In genomic region chr15:41545218-41545617, GRCh38 we compare ENCODE assay signal across 17 cellular contexts. TPM values are rescaled to one million over a fixed set of nuclear protein-coding genes. Genes with fewer than 3 reads are reported as not detected.
DNase-seq lines count a peak whose midpoint lies in the region; ATAC-seq and TF ChIP-seq lines count a peak whose summit lies in the region.
"Had no signal": no experiment of that assay in that cellular context is flagged by ENCODE, and none has a peak within 500 bp of the region (broad histone marks: within the 10 kb centered on the region; RNA-seq: fewer than 3 reads in every experiment).

No MANE protein-coding gene starts in this region.

- H3K36me3 ChIP-seq in MM.1S (replicated peaks; ENCODE audit: insufficient read depth, low read length), result no peaks in the 10 kb centered on the region

- no peak overlapping the region for H3K9ac ChIP-seq in MM.1S (ENCODE audit: low read length)

- intact Hi-C loops in activated T-helper 1 cell treated with anti-CD3 and anti-CD28 coated beads, Interleukin-12 subunit alpha, Interleukin-12 subunit beta, Interleukin-2, Interleukin-4 antibody, amounts not matched to agents 30 ng/mL and 10 ng/mL and 1 ng/mL, durations not matched to agents 14 hours and 24 hours and 36 hours (cut with micrococcal nuclease), result no loop called here

- H3K9me2 ChIP-seq in MM.1S (replicated peaks; ENCODE audit: insufficient read depth, low read length), result no peaks in the 10 kb centered on the region

- no peak for TF ChIP-seq CTCF in type B pancreatic cell (conservative IDR thresholded peaks at IDR 0.05)
- TF ChIP-seq CTCF in MM.1S (IDR thresholded peaks at IDR 0.05; ENCODE audit: low read length), result no peak

- H3K4me1 ChIP-seq in MM.1S (ENCODE audit: low read length), result no peaks in the 10 kb centered on the region

- peaks cover 14% of the 10 kb centered on the region for H3K4me1 Mint-ChIP-seq in stimulated activated naive CD8-positive, alpha-beta T cell treated with anti-CD3 and anti-CD28 coated beads, Interleukin-15, Interleukin-2, amounts not matched to agents 100 ng/mL and 50 ng/mL, for 24 hours (ENCODE audit: low read depth)
- peaks cover 17% of the 10 kb centered on the region for H3K4me1 Mint-ChIP-seq in activated T-helper 1 cell treated with anti-CD3 and anti-CD28 coated beads, Interleukin-12 subunit alpha, Interleukin-12 subunit beta, Interleukin-2, Interleukin-4 antibody, amounts not matched to agents 30 ng/mL and 10 ng/mL and 1 ng/mL, durations not matched to agents 14 hours and 24 hours and 36 hours (ENCODE audit: low read depth)
- H3K4me1 Mint-ChIP-seq in memory B cell (peaks cover 13% of the 10 kb centered on the region), type B pancreatic cell (ENCODE audit: unreplicated experiment) (peaks cover 10% of the 10 kb centered on the region)

- no peaks in the 10 kb centered on the region for H3K9me3 ChIP-seq in MM.1S (replicated peaks; ENCODE audit: insufficient read depth, low read length)

- H3K4me2 ChIP-seq in MM.1S (ENCODE audit: low read depth, low read length), result no peak overlapping the region

- H3K27ac Mint-ChIP-seq in stimulated activated naive CD8-positive, alpha-beta T cell treated with anti-CD3 and anti-CD28 coated beads, Interleukin-15, Interleukin-2, amounts not matched to agents 100 ng/mL and 50 ng/mL, for 24 hours, result no peak overlapping the region
- H3K27ac Mint-ChIP-seq in activated T-helper 1 cell treated with anti-CD3 and anti-CD28 coated beads, Interleukin-12 subunit alpha, Interleukin-12 subunit beta, Interleukin-2, Interleukin-4 antibody, amounts not matched to agents 30 ng/mL and 10 ng/mL and 1 ng/mL, durations not matched to agents 14 hours and 24 hours and 36 hours, result peak overlapping the region; percentile 67
- H3K27ac Mint-ChIP-seq in memory B cell (peak overlapping the region; percentile 79), type B pancreatic cell (peak overlapping the region; percentile 80)

- peak overlapping the region; percentile 96 for H3K4me3 Mint-ChIP-seq in stimulated activated naive CD8-positive, alpha-beta T cell treated with anti-CD3 and anti-CD28 coated beads, Interleukin-15, Interleukin-2, amounts not matched to agents 100 ng/mL and 50 ng/mL, for 24 hours
- peak overlapping the region; percentile 97 for H3K4me3 Mint-ChIP-seq in activated T-helper 1 cell treated with anti-CD3 and anti-CD28 coated beads, Interleukin-12 subunit alpha, Interleukin-12 subunit beta, Interleukin-2, Interleukin-4 antibody, amounts not matched to agents 30 ng/mL and 10 ng/mL and 1 ng/mL, durations not matched to agents 14 hours and 24 hours and 36 hours
- H3K4me3 Mint-ChIP-seq in memory B cell (peak overlapping the region; percentile 86), type B pancreatic cell (peak overlapping the region; percentile 99)

- no peak overlapping the region for H3K27ac ChIP-seq in MM.1S (ENCODE audit: low read length)

- H3K4me3 ChIP-seq in MM.1S (ENCODE audit: low read length), result no peak overlapping the region

- no peaks in the 10 kb centered on the region for H3F3A ChIP-seq in MM.1S (ENCODE audit: insufficient read depth, low read length)

- H3K27me3 Mint-ChIP-seq in stimulated activated naive CD8-positive, alpha-beta T cell treated with anti-CD3 and anti-CD28 coated beads, Interleukin-15, Interleukin-2, amounts not matched to agents 100 ng/mL and 50 ng/mL, for 24 hours, result no peaks in the 10 kb centered on the region
- no peaks in the 10 kb centered on the region for H3K27me3 Mint-ChIP-seq in activated T-helper 1 cell treated with anti-CD3 and anti-CD28 coated beads, Interleukin-12 subunit alpha, Interleukin-12 subunit beta, Interleukin-2, Interleukin-4 antibody, amounts not matched to agents 30 ng/mL and 10 ng/mL and 1 ng/mL, durations not matched to agents 14 hours and 24 hours and 36 hours (ENCODE audit: insufficient read depth)
- no peaks in the 10 kb centered on the region for H3K27me3 Mint-ChIP-seq in memory B cell
- H3K27me3 Mint-ChIP-seq in type B pancreatic cell, result no peaks in the 10 kb centered on the region

- DNase-seq in stimulated activated naive CD8-positive, alpha-beta T cell treated with anti-CD3 and anti-CD28 coated beads, Interleukin-15, Interleukin-2, amounts not matched to agents 100 U/mL and 50 U/mL, for 24 hours, result no peak
- DNase-seq in activated T-helper 1 cell treated with anti-CD3 and anti-CD28 coated beads, Interleukin-12 subunit alpha, Interleukin-12 subunit beta, Interleukin-2, Interleukin-4 antibody, amounts not matched to agents 30 ng/mL and 10 ng/mL and 1 ng/mL, durations not matched to agents 14 hours and 24 hours and 36 hours (ENCODE audit: low spot score), result no peak
- DNase-seq in memory B cell (ENCODE audit: low spot score in 2 of 2) (no peak), type B pancreatic cell (ENCODE audit: extremely low spot score, unreplicated experiment) (no peak), MM.1S (no peak), A172 (ENCODE audit: low spot score) (no peak)
- DNase-seq: activated CD4-positive, alpha-beta T cell treated with anti-CD3 and anti-CD28 coated beads, Interleukin-2, amount 50 U/mL, for 4 hours; AML-193; DMS53; erythroblast; H7; KBM-7; NCI-H1105 treated with DMSO at 0.1 percent for 48 hours; NCI-H82; stimulated activated CD4-positive, alpha-beta T cell treated with anti-CD3 and anti-CD28 coated beads, Interleukin-4, amount 100 ng/mL, for 24 hours had no signal

- peaks cover 18% of the 10 kb centered on the region for H3K79me2 ChIP-seq in MM.1S (ENCODE audit: low read length)

- H2AFZ ChIP-seq in MM.1S (ENCODE audit: low read length), result no peak overlapping the region

- no peaks in the 10 kb centered on the region for H3K27me3 ChIP-seq in MM.1S (replicated peaks; ENCODE audit: insufficient read depth, low read length)

- H3K9me3 Mint-ChIP-seq in stimulated activated naive CD8-positive, alpha-beta T cell treated with anti-CD3 and anti-CD28 coated beads, Interleukin-15, Interleukin-2, amounts not matched to agents 100 ng/mL and 50 ng/mL, for 24 hours, result no peaks in the 10 kb centered on the region
- H3K9me3 Mint-ChIP-seq in activated T-helper 1 cell treated with anti-CD3 and anti-CD28 coated beads, Interleukin-12 subunit alpha, Interleukin-12 subunit beta, Interleukin-2, Interleukin-4 antibody, amounts not matched to agents 30 ng/mL and 10 ng/mL and 1 ng/mL, durations not matched to agents 14 hours and 24 hours and 36 hours, result no peaks in the 10 kb centered on the region
- H3K9me3 Mint-ChIP-seq in memory B cell (no peaks in the 10 kb centered on the region), type B pancreatic cell (no peaks in the 10 kb centered on the region)

- no peaks in the 10 kb centered on the region for H3K36me3 Mint-ChIP-seq in stimulated activated naive CD8-positive, alpha-beta T cell treated with anti-CD3 and anti-CD28 coated beads, Interleukin-15, Interleukin-2, amounts not matched to agents 100 ng/mL and 50 ng/mL, for 24 hours (ENCODE audit: low read depth)
- no peaks in the 10 kb centered on the region for H3K36me3 Mint-ChIP-seq in activated T-helper 1 cell treated with anti-CD3 and anti-CD28 coated beads, Interleukin-12 subunit alpha, Interleukin-12 subunit beta, Interleukin-2, Interleukin-4 antibody, amounts not matched to agents 30 ng/mL and 10 ng/mL and 1 ng/mL, durations not matched to agents 14 hours and 24 hours and 36 hours (ENCODE audit: low read depth)
- no peaks in the 10 kb centered on the region for H3K36me3 Mint-ChIP-seq in memory B cell
- H3K36me3 Mint-ChIP-seq in type B pancreatic cell, result no peaks in the 10 kb centered on the region

- no peaks in the 10 kb centered on the region for H4K20me1 ChIP-seq in MM.1S (ENCODE audit: insufficient read depth, low read length)

- no peak for ATAC-seq in stimulated activated naive CD8-positive, alpha-beta T cell treated with anti-CD3 and anti-CD28 coated beads, Interleukin-15, Interleukin-2, amounts not matched to agents 100 U/mL and 50 U/mL, for 24 hours
- ATAC-seq in memory B cell (ENCODE audit: low read depth) (no peak), GM19395 (IDR thresholded peaks at IDR 0.05; ENCODE audit: unreplicated experiment) (no peak)

RNA-seq across cellular contexts. Expression of gene RPAP1, which starts 1.2 kb away (rescaled TPM):
- 52.4 and 58.1 TPM in 2 replicates for total RNA-seq in activated T-helper 1 cell treated with anti-CD3 and anti-CD28 coated beads, Interleukin-12 subunit alpha, Interleukin-12 subunit beta, Interleukin-2, Interleukin-4 antibody, amounts not matched to agents 30 ng/mL and 10 ng/mL and 1 ng/mL, durations not matched to agents 14 hours and 24 hours and 36 hours
- total RNA-seq in type B pancreatic cell (ENCODE audit: low replicate concordance), result 54.4 and 68.3 TPM in 2 replicates
- total RNA-seq in A172 (2014; rRNA removed; shearing (Covaris generic)), result 15.4 and 23.6 TPM in 2 replicates

RNA-seq across cellular contexts. Expression of gene TYRO3, which starts 13.8 kb away (rescaled TPM):
- total RNA-seq in activated T-helper 1 cell treated with anti-CD3 and anti-CD28 coated beads, Interleukin-12 subunit alpha, Interleukin-12 subunit beta, Interleukin-2, Interleukin-4 antibody, amounts not matched to agents 30 ng/mL and 10 ng/mL and 1 ng/mL, durations not matched to agents 14 hours and 24 hours and 36 hours, result 2.6 and 3.0 TPM in 2 replicates
- 43.0 and 44.1 TPM in 2 replicates for total RNA-seq in type B pancreatic cell (ENCODE audit: low replicate concordance)
- 10.7 and 22.2 TPM in 2 replicates for total RNA-seq in A172 (2014; rRNA removed; shearing (Covaris generic))

RNA-seq across cellular contexts. Expression of gene LTK, which starts 31.6 kb away (rescaled TPM):
- total RNA-seq in activated T-helper 1 cell treated with anti-CD3 and anti-CD28 coated beads, Interleukin-12 subunit alpha, Interleukin-12 subunit beta, Interleukin-2, Interleukin-4 antibody, amounts not matched to agents 30 ng/mL and 10 ng/mL and 1 ng/mL, durations not matched to agents 14 hours and 24 hours and 36 hours, result 0.13 TPM in 1 of 2 replicates, not detected in the other
- 0.51 and 0.55 TPM in 2 replicates for total RNA-seq in type B pancreatic cell (ENCODE audit: low replicate concordance)
- 4.3 and 5.2 TPM in 2 replicates for total RNA-seq in A172 (2014; rRNA removed; shearing (Covaris generic))

RNA-seq across cellular contexts. Expression of gene ITPKA, which starts 51.5 kb away (rescaled TPM):
- 2.8 and 3.1 TPM in 2 replicates for total RNA-seq in activated T-helper 1 cell treated with anti-CD3 and anti-CD28 coated beads, Interleukin-12 subunit alpha, Interleukin-12 subunit beta, Interleukin-2, Interleukin-4 antibody, amounts not matched to agents 30 ng/mL and 10 ng/mL and 1 ng/mL, durations not matched to agents 14 hours and 24 hours and 36 hours
- 1.5 and 1.9 TPM in 2 replicates for total RNA-seq in type B pancreatic cell (ENCODE audit: low replicate concordance)
- total RNA-seq in A172 (2014; rRNA removed; shearing (Covaris generic)), result 15.5 and 17.3 TPM in 2 replicates
